ENCODE assay signal across 1 cellular context in the genomic region with DNA sequence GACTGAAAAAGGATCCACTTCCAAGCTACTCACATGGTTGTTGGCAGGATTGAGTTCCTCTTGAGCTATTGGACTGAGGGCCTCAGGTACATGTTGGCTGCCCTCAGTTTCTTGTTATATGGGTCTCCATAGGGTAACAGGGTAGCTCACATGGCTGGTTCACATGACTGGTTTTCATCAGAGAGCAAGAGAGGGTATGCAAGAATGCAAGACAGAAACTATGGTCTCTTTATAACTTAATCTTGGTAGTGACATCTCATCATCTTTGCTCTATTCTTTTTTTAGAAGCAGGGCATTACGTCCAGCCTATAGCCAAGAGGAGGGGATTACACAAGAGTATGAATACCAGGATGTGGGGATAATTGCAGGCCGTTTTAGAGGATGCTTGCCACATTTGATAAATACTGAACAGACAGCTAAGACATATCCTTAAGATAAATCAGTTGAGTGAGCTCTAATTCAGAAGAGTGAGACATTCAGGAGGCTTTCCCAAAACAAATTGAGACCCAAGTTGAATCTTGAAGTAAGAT.
TF ChIP-seq lines count a peak whose summit lies in the region.

No MANE protein-coding gene starts in this region.

TF ChIP-seq in IMR-90, 13 proteins besides CTCF, POLR2A, EP300 and RAD21:
- TF ChIP-seq MAZ (IDR thresholded peaks at IDR 0.05; ENCODE audit: borderline replicate concordance, low read depth, low read length) (no peak), MAFK (IDR thresholded peaks at IDR 0.05; ENCODE audit: low read depth, low read length) (no peak)
